Comparison of ENCODE assay signal across 8 cellular contexts in genomic region chr2:23595601-23596251, GRCh38.
A peak's percentile ranks its signal among the peaks of the same experiment; 100 is the strongest.
DNase-seq lines count a peak whose midpoint lies in the region; TF ChIP-seq lines count a peak whose summit lies in the region.

No MANE protein-coding gene starts in this region.

- peak overlapping the region; percentile 43 to 59 for H3K27ac ChIP-seq in esophagus (ENCODE audit: low read depth in 2 of 2, low read length in 1 of 2)
- peak overlapping the region; percentile 48 for H3K27ac ChIP-seq in osteoblast (ENCODE audit: low read depth, low read length)

- H3K27ac Mint-ChIP-seq in activated naive CD4-positive, alpha-beta T cell treated with anti-CD3 and anti-CD28 coated beads for 36 hours = no peak overlapping the region
- no peak overlapping the region for H3K27ac Mint-ChIP-seq in activated CD4-positive, alpha-beta memory T cell treated with anti-CD3 and anti-CD28 coated beads for 36 hours

- CTCF ChIA-PET in activated naive CD4-positive, alpha-beta T cell treated with anti-CD3 and anti-CD28 coated beads for 36 hours (lab: Charles Lee) = no interaction called here
- CTCF ChIA-PET in activated CD4-positive, alpha-beta memory T cell treated with anti-CD3 and anti-CD28 coated beads for 36 hours (lab: Charles Lee) = no interaction called here

- H3K4me1 Mint-ChIP-seq in activated naive CD4-positive, alpha-beta T cell treated with anti-CD3 and anti-CD28 coated beads for 36 hours (ENCODE audit: low read depth) = no peaks in the 10 kb centered on the region
- H3K4me1 Mint-ChIP-seq in activated CD4-positive, alpha-beta memory T cell treated with anti-CD3 and anti-CD28 coated beads for 36 hours (ENCODE audit: low read depth) = no peaks in the 10 kb centered on the region

- H3K4me3 Mint-ChIP-seq in activated naive CD4-positive, alpha-beta T cell treated with anti-CD3 and anti-CD28 coated beads for 36 hours = no peak overlapping the region
- H3K4me3 Mint-ChIP-seq in activated CD4-positive, alpha-beta memory T cell treated with anti-CD3 and anti-CD28 coated beads for 36 hours = no peak overlapping the region

- no peaks in the 10 kb centered on the region for H3K27me3 Mint-ChIP-seq in activated naive CD4-positive, alpha-beta T cell treated with anti-CD3 and anti-CD28 coated beads for 36 hours (ENCODE audit: low read depth)
- H3K27me3 Mint-ChIP-seq in activated CD4-positive, alpha-beta memory T cell treated with anti-CD3 and anti-CD28 coated beads for 36 hours = no peaks in the 10 kb centered on the region

- H3K4me2 ChIP-seq in osteoblast (ENCODE audit: insufficient read depth, low read length) = peak overlapping the region; percentile 86

- no peaks in the 10 kb centered on the region for H3K9me3 Mint-ChIP-seq in activated naive CD4-positive, alpha-beta T cell treated with anti-CD3 and anti-CD28 coated beads for 36 hours
- H3K9me3 Mint-ChIP-seq in activated CD4-positive, alpha-beta memory T cell treated with anti-CD3 and anti-CD28 coated beads for 36 hours = no peaks in the 10 kb centered on the region

- WGBS in esophagus, 2 donors = 42 to 44% methylated on average over 12 to 13 of the region's 13 CpGs

- H3K4me3 ChIP-seq in esophagus (ENCODE audit: low read depth in 1 of 2, low read length in 2 of 2) (no peak overlapping the region), osteoblast (ENCODE audit: insufficient read depth, low read length) (peak overlapping the region; percentile 61)

- H3K4me1 ChIP-seq in esophagus (ENCODE audit: control insufficient read depth in 2 of 2, insufficient read depth in 2 of 2, low read length in 1 of 2) (peaks cover 5 to 11% of the 10 kb centered on the region in 2 donors), osteoblast (ENCODE audit: insufficient read depth, low read length) (peaks cover 10% of the 10 kb centered on the region)

- H3K36me3 ChIP-seq in esophagus (ENCODE audit: control insufficient read depth in 2 of 2, insufficient read depth in 2 of 2, low read length in 1 of 2) (no peaks in the 10 kb centered on the region), osteoblast (ENCODE audit: insufficient read depth, low read length) (no peaks in the 10 kb centered on the region)

- peak overlapping the region; percentile 74 for H2AFZ ChIP-seq in osteoblast (ENCODE audit: low read length)

- DNase-seq in DMS 273 (lab: John Stamatoyannopoulos, UW; ENCODE audit: unreplicated experiment) (peak; percentile 92), NCI-H510A treated with DMSO at 0.1 percent for 48 hours (lab: John Stamatoyannopoulos, UW) (peak; percentile 55), osteoblast (ENCODE audit: insufficient read length, low spot score, missing footprints) (peak; percentile 88), NOMO-1 treated with dmso at 0.1 percent for 144 hours (lab: John Stamatoyannopoulos, UW; ENCODE audit: unreplicated experiment) (no peak), mesenteric fat pad (ENCODE audit: low spot score) (no peak)
- DNase-seq in activated naive CD4-positive, alpha-beta T cell treated with anti-CD3 and anti-CD28 coated beads for 36 hours = no peak
- DNase-seq in activated CD4-positive, alpha-beta memory T cell treated with anti-CD3 and anti-CD28 coated beads for 36 hours = no peak

- TF ChIP-seq CTCF in osteoblast (IDR thresholded peaks at IDR 0.05; ENCODE audit: extremely low read depth, low read depth, low read length) = no peak

- POLR2A ChIA-PET in activated CD4-positive, alpha-beta memory T cell treated with anti-CD3 and anti-CD28 coated beads for 36 hours (lab: Charles Lee) = no interaction called here

- no peaks in the 10 kb centered on the region for H3K36me3 Mint-ChIP-seq in activated naive CD4-positive, alpha-beta T cell treated with anti-CD3 and anti-CD28 coated beads for 36 hours (ENCODE audit: low read depth)
- no peaks in the 10 kb centered on the region for H3K36me3 Mint-ChIP-seq in activated CD4-positive, alpha-beta memory T cell treated with anti-CD3 and anti-CD28 coated beads for 36 hours

- H3K79me2 ChIP-seq in osteoblast (ENCODE audit: insufficient read depth, low read length) = no peaks in the 10 kb centered on the region

- H3K27me3 ChIP-seq in esophagus (ENCODE audit: control insufficient read depth in 1 of 2, insufficient read depth in 2 of 2, low read length in 2 of 2) (no peaks in the 10 kb centered on the region), osteoblast (ENCODE audit: insufficient read depth, low read length) (no peaks in the 10 kb centered on the region)

- intact Hi-C loops in activated naive CD4-positive, alpha-beta T cell treated with anti-CD3 and anti-CD28 coated beads for 36 hours (cut with micrococcal nuclease) = no loop called here
- intact Hi-C loops in activated CD4-positive, alpha-beta memory T cell treated with anti-CD3 and anti-CD28 coated beads for 36 hours (cut with micrococcal nuclease) = no loop called here

- H3K9me3 ChIP-seq in esophagus (ENCODE audit: control insufficient read depth in 2 of 2, insufficient read depth in 1 of 2, low read depth in 1 of 2, low read length in 1 of 2) = no peaks in the 10 kb centered on the region
- H3K9me3 ChIP-seq in osteoblast (ENCODE audit: low read depth, low read length) = no peaks in the 10 kb centered on the region

- H4K20me1 ChIP-seq in osteoblast (ENCODE audit: insufficient read depth, low read length) = peaks cover 3% of the 10 kb centered on the region

Comparison
In these comparisons a context has a peak if more than half of its experiments do, and no peak if none do; other contexts are left out.
1. DNase-seq: peak in DMS 273 (single experiment), NCI-H510A treated with DMSO at 0.1 percent for 48 hours (single experiment) and osteoblast (single experiment); none in activated naive CD4-positive, alpha-beta T cell treated with anti-CD3 and anti-CD28 coated beads for 36 hours (single experiment), NOMO-1 treated with dmso at 0.1 percent for 144 hours (single experiment), mesenteric fat pad (single experiment) and activated CD4-positive, alpha-beta memory T cell treated with anti-CD3 and anti-CD28 coated beads for 36 hours (single experiment).